In genomic region chr5:135186662-135187522, GRCh38 we compare ENCODE assay signal across 1 cellular context.
TF ChIP-seq lines count a peak whose summit lies in the region.

No MANE protein-coding gene starts in this region.

TF ChIP-seq in H1, 55 proteins besides CTCF, POLR2A, EP300 and RAD21 (continued from another document):
- TF ChIP-seq USF2 (IDR thresholded peaks at IDR 0.05; ENCODE audit: low read length) (no peak), JUN (IDR thresholded peaks at IDR 0.05; ENCODE audit: low read depth, low read length) (no peak), RXRA (IDR thresholded peaks at IDR 0.05; ENCODE audit: insufficient read depth, low read depth, low read length) (no peak), ASH2L (IDR thresholded peaks at IDR 0.05; ENCODE audit: low read length) (no peak), POLR2AphosphoS5 (IDR thresholded peaks at IDR 0.05; ENCODE audit: low read depth, low read length) (no peak), KDM5A (IDR thresholded peaks at IDR 0.05; ENCODE audit: low read length) (no peak), EGR1 (IDR thresholded peaks at IDR 0.05; ENCODE audit: borderline replicate concordance, low read depth, low read length) (no peak), TEAD4 (IDR thresholded peaks at IDR 0.05; ENCODE audit: low read depth, low read length) (no peak), FOSL1 (IDR thresholded peaks at IDR 0.05; ENCODE audit: insufficient read depth, low read depth, low read length) (no peak)
- TF ChIP-seq, protein P1, sequence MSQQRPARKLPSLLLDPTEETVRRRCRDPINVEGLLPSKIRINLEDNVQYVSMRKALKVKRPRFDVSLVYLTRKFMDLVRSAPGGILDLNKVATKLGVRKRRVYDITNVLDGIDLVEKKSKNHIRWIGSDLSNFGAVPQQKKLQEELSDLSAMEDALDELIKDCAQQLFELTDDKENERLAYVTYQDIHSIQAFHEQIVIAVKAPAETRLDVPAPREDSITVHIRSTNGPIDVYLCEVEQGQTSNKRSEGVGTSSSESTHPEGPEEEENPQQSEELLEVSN (IDR thresholded peaks at IDR 0.05): no peak
